ENCODE assay signal across 10 cellular contexts in the genomic region with DNA sequence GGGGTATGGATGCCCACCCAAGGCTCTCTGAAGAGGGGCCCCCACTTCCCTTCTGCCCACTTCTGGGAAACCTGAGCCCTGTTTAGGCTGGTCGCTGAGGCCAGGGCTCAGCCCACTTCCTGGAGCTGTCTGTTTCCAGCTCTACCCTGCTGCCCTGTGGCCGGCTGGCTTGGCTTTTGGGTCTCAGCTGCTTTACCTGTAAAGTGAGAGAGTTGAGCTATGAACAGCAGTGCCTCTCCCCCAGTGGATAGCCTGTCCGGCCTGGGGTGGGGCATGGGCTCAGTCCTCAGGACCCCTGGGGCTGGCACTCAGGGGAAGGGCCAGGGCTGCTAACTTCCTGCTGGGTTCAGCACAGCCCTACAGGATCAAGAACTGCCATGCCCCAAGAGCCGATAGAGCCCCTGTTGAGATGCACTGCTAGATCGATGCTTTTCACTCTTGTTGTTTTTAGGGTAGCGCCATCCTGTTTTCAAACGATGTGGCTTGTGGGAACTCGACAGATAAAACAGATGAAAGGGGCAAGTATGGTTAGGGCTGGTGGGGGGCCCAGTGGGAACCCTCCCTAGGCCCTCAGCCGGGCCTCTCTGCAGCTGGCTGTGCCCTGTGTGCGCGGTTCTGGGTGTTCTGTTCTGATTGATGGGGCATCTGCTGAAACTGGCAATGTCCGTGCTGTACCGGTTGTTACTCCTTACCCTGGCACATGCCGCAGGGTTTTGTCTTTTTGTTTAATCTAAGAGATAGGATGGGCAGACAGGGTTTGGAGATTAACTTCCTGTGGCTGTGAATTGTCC. TPM values are rescaled to one million over a fixed set of nuclear protein-coding genes. Genes with fewer than 3 reads are reported as not detected.
DNase-seq lines count a peak whose midpoint lies in the region; ATAC-seq and TF ChIP-seq lines count a peak whose summit lies in the region.
"Had no signal": no experiment of that assay in that cellular context is flagged by ENCODE, and none has a peak within 500 bp of the region (broad histone marks: within the 10 kb centered on the region; RNA-seq: fewer than 3 reads in every experiment).

No MANE protein-coding gene starts in this region.

- H3K79me2 ChIP-seq in osteoblast (ENCODE audit: insufficient read depth, low read length) = no peaks in the 10 kb centered on the region

- no peak for TF ChIP-seq CTCF in osteoblast (IDR thresholded peaks at IDR 0.05; ENCODE audit: extremely low read depth, low read depth, low read length)

- no peaks in the 10 kb centered on the region for H3K36me3 ChIP-seq in CD8-positive, alpha-beta memory T cell (ENCODE audit: insufficient read depth, low read length)
- H3K36me3 ChIP-seq in NT2/D1 (ENCODE audit: insufficient read depth, insufficient read length, low read length) (no peaks in the 10 kb centered on the region), osteoblast (ENCODE audit: insufficient read depth, low read length) (no peaks in the 10 kb centered on the region)
- H3K36me3 ChIP-seq: esophagus squamous epithelium had no signal

- CTCF ChIA-PET in CD8-positive, alpha-beta memory T cell (lab: Charles Lee) = interaction anchor here (1.0 to 2.2 kb wide), 5 partner anchors 9 to 88 kb away, joined by 3 to 13 read pairs (median 6); no protein-coding TSS in a partner anchor

- no peaks in the 10 kb centered on the region for H3K36me3 Mint-ChIP-seq in CD8-positive, alpha-beta memory T cell
- H3K36me3 Mint-ChIP-seq in stimulated activated memory B cell treated with anti-CD40 and anti-IgM and Interleukin-4, amounts not matched to agents 10 μg/mL and 1 μg/mL and 100 μg/mL, for 72 hours = no peaks in the 10 kb centered on the region

- H3K9me3 ChIP-seq in CD8-positive, alpha-beta memory T cell (ENCODE audit: low read length) = no peaks in the 10 kb centered on the region
- H3K9me3 ChIP-seq in NT2/D1 (ENCODE audit: insufficient read depth, low read length) (no peaks in the 10 kb centered on the region), osteoblast (ENCODE audit: low read depth, low read length) (no peaks in the 10 kb centered on the region)
- H3K9me3 ChIP-seq: esophagus squamous epithelium had no signal

- no peaks in the 10 kb centered on the region for H4K20me1 ChIP-seq in osteoblast (ENCODE audit: insufficient read depth, low read length)

- H3K27ac ChIP-seq in CD8-positive, alpha-beta memory T cell (ENCODE audit: low read depth, low read length) = no peak overlapping the region
- H3K27ac ChIP-seq in osteoblast (ENCODE audit: low read depth, low read length) = no peak overlapping the region

- peak overlapping the region; percentile 1 for H3K9ac ChIP-seq in NT2/D1 (ENCODE audit: insufficient read length, low read depth)

- H2AFZ ChIP-seq in osteoblast (ENCODE audit: low read length) = no peak overlapping the region

- no peak overlapping the region for H3K4me2 ChIP-seq in osteoblast (ENCODE audit: insufficient read depth, low read length)

- ATAC-seq in stimulated activated memory B cell treated with anti-CD40 and anti-IgM and Interleukin-4, amounts not matched to agents 10 μg/mL and 1 μg/mL and 100 μg/mL, for 72 hours = no peak
- ATAC-seq: PC-3 had no signal

- peak in 2 of 5 donors; percentile 20 to 75 for DNase-seq in CD8-positive, alpha-beta memory T cell
- no peak for DNase-seq in NT2/D1 (ENCODE audit: low read depth, low spot score)
- DNase-seq in central memory CD4-positive, alpha-beta T cell = peak; percentile 24
- peak; percentile 42 for DNase-seq in osteoblast (ENCODE audit: insufficient read length, low spot score, missing footprints)
- DNase-seq in RKO (ENCODE audit: low spot score) = no peak
- no peak for DNase-seq in foreskin melanocyte
- DNase-seq: esophagus squamous epithelium, NCI-H2171, PC-3 had no signal

- H3K4me3 Mint-ChIP-seq in CD8-positive, alpha-beta memory T cell = peak overlapping the region in 6 of 7 donors; percentile 47 to 66 (median 54)
- no peak overlapping the region for H3K4me3 Mint-ChIP-seq in stimulated activated memory B cell treated with anti-CD40 and anti-IgM and Interleukin-4, amounts not matched to agents 10 μg/mL and 1 μg/mL and 100 μg/mL, for 72 hours

- peaks cover 18 to 31% (median 31%) of the 10 kb centered on the region in 3 donors for H3K4me1 Mint-ChIP-seq in CD8-positive, alpha-beta memory T cell
- H3K4me1 Mint-ChIP-seq in stimulated activated memory B cell treated with anti-CD40 and anti-IgM and Interleukin-4, amounts not matched to agents 10 μg/mL and 1 μg/mL and 100 μg/mL, for 72 hours = peaks cover 6% of the 10 kb centered on the region

- H3K4me3 ChIP-seq in CD8-positive, alpha-beta memory T cell (ENCODE audit: low read length) = peak overlapping the region; percentile 22
- no peak overlapping the region for H3K4me3 ChIP-seq in NT2/D1 (ENCODE audit: insufficient read length, low read depth)
- H3K4me3 ChIP-seq in osteoblast (ENCODE audit: insufficient read depth, low read length) = no peak overlapping the region
- H3K4me3 ChIP-seq: esophagus squamous epithelium had no signal

- no peaks in the 10 kb centered on the region for H3K9me3 Mint-ChIP-seq in CD8-positive, alpha-beta memory T cell
- no peaks in the 10 kb centered on the region for H3K9me3 Mint-ChIP-seq in stimulated activated memory B cell treated with anti-CD40 and anti-IgM and Interleukin-4, amounts not matched to agents 10 μg/mL and 1 μg/mL and 100 μg/mL, for 72 hours

- H3K4me1 ChIP-seq in CD8-positive, alpha-beta memory T cell (ENCODE audit: insufficient read depth, low read length) = peaks cover 32% of the 10 kb centered on the region
- H3K4me1 ChIP-seq in NT2/D1 (ENCODE audit: insufficient read depth, insufficient read length) (peaks cover 13% of the 10 kb centered on the region), osteoblast (ENCODE audit: insufficient read depth, low read length) (no peaks in the 10 kb centered on the region)

- peak overlapping the region; percentile 35 to 94 (median 82) for H3K27ac Mint-ChIP-seq in CD8-positive, alpha-beta memory T cell
- H3K27ac Mint-ChIP-seq in stimulated activated memory B cell treated with anti-CD40 and anti-IgM and Interleukin-4, amounts not matched to agents 10 μg/mL and 1 μg/mL and 100 μg/mL, for 72 hours = no peak overlapping the region

- no peaks in the 10 kb centered on the region for H3K27me3 ChIP-seq in CD8-positive, alpha-beta memory T cell (ENCODE audit: insufficient read depth, low read length, poor library complexity, severe bottlenecking)
- H3K27me3 ChIP-seq in NT2/D1 (ENCODE audit: insufficient read depth, insufficient read length) = no peaks in the 10 kb centered on the region
- peaks cover 2% of the 10 kb centered on the region for H3K27me3 ChIP-seq in osteoblast (ENCODE audit: insufficient read depth, low read length)
- H3K27me3 ChIP-seq: esophagus squamous epithelium had no signal

- peaks cover 0 to 1% of the 10 kb centered on the region in 2 donors for H3K27me3 Mint-ChIP-seq in CD8-positive, alpha-beta memory T cell
- peaks cover under 1% of the 10 kb centered on the region for H3K27me3 Mint-ChIP-seq in stimulated activated memory B cell treated with anti-CD40 and anti-IgM and Interleukin-4, amounts not matched to agents 10 μg/mL and 1 μg/mL and 100 μg/mL, for 72 hours

- POLR2A ChIA-PET in CD8-positive, alpha-beta memory T cell (lab: Charles Lee) = interaction anchor here (1.0 kb wide), 1 partner anchor 45 kb away, joined by 3 read pairs; the partner anchor contains the start of gene ZFYVE27

RNA-seq across cellular contexts. Expression of gene SFRP5, which starts 9.9 kb away (rescaled TPM):
- total RNA-seq in CD8-positive, alpha-beta memory T cell = not detected
- polyA plus RNA-seq in CD8-positive, alpha-beta memory T cell = 0.54 TPM
- not detected in 2 replicates for total RNA-seq in osteoblast
- total RNA-seq: PC-3 had no signal

RNA-seq across cellular contexts. Expression of gene ZFYVE27, which starts 44.8 kb away (rescaled TPM):
- 10 to 100 TPM; 27.4 to 28.6 TPM for total RNA-seq in CD8-positive, alpha-beta memory T cell
- polyA plus RNA-seq in CD8-positive, alpha-beta memory T cell = 31.4 TPM
- total RNA-seq in osteoblast = 16.5 and 19.9 TPM in 2 replicates

Comparison
In these comparisons a context has a peak if more than half of its experiments do, and no peak if none do; other contexts are left out.
1. DNase-seq: peak in central memory CD4-positive, alpha-beta T cell (single experiment) and osteoblast (single experiment); none in NT2/D1 (single experiment), RKO (single experiment) and foreskin melanocyte (single experiment).